In the genomic region with DNA sequence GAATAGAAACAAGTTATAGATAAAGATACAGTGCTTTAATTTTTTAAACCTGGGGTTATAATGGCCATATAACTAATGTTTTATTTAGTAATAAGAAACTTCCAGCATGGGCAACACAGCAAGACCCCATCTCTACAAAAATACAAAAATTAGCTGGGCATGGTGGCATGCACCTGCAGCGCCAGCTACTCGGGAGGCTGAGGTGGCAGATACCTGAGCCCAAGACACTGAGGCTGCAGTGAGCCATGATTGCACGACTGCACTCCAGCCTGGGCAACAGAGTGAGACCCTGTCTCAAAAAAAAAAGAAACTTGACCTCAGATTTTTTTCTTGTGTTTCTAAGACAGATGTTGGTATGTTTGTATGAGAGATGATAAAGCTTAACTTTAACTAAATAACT, we compare ENCODE assay signal across 37 cellular contexts. TPM values are rescaled to one million over a fixed set of nuclear protein-coding genes. Genes with fewer than 3 reads are reported as not detected.
"Had no signal": no experiment of that assay in that cellular context is flagged by ENCODE, and none has a peak within 500 bp of the region (broad histone marks: within the 10 kb centered on the region; RNA-seq: fewer than 3 reads in every experiment).

No MANE protein-coding gene starts in this region.

- H3K4me3 ChIP-seq: adrenal gland, cardiac muscle cell, colonic mucosa had no signal

- DNase-seq: activated B cell treated with CpG ODN at 0.5 μM for 24 hours; activated CD4-positive, alpha-beta memory T cell treated with anti-CD3 and anti-CD28 coated beads for 36 hours; activated CD4-positive, alpha-beta T cell treated with anti-CD3 and anti-CD28 coated beads for 4 hours; activated CD4-positive, alpha-beta T cell treated with anti-CD3 and anti-CD28 coated beads, Interleukin-2, amount 10 ng/mL, durations not matched to agents 24 days and 14 days; activated CD4-positive, alpha-beta T cell treated with anti-CD3 and anti-CD28 coated beads, Interleukin-2, amount 50 U/mL, for 1 hour; activated CD4-positive, alpha-beta T cell treated with anti-CD3 and anti-CD28 coated beads, Interleukin-2, amount 50 U/mL, for 4 hours; activated CD4-positive, CD25-positive, alpha-beta regulatory T cell treated with anti-CD3 and anti-CD28 coated beads, Interleukin-2, amount 50 U/mL, for 72 hours; activated CD8-positive, alpha-beta memory T cell treated with anti-CD3 and anti-CD28 coated beads, Interleukin-2, amount 50 U/mL, for 4 hours; activated CD8-positive, alpha-beta T cell treated with anti-CD3 and anti-CD28 coated beads for 36 hours; activated effector memory CD4-positive, alpha-beta T cell treated with anti-CD3 and anti-CD28 coated beads, Interleukin-2, amount 50 U/mL, for 16 hours; activated gamma-delta T cell treated with Interleukin-2 at 50 U/mL for 16 hours; activated naive CD4-positive, alpha-beta T cell; activated naive CD4-positive, alpha-beta T cell treated with anti-CD3 and anti-CD28 coated beads for 36 hours; activated naive CD4-positive, alpha-beta T cell treated with anti-CD3 and anti-CD28 coated beads, Interleukin-2, amount 50 U/mL, for 16 hours; activated naive CD8-positive, alpha-beta T cell treated with anti-CD3 and anti-CD28 coated beads for 36 hours; activated T-cell treated with anti-CD3 and anti-CD28 coated beads for 4 hours; activated T-cell treated with anti-CD3 and anti-CD28 coated beads, Interleukin-2, amount 50 U/mL, for 4 hours; activated T-cell treated with anti-CD3 and anti-CD28 coated beads, Interleukin-2, amount 50 U/mL, for 72 hours; adrenal gland; amniotic stem cell; aorta; caudate nucleus; cerebellar nuclear complex; colonic mucosa; T-cell; T-helper 2 cell; T-helper 9 cell; WERI-Rb-1 had no signal

- H3K36me3 Mint-ChIP-seq: activated naive CD4-positive, alpha-beta T cell treated with anti-CD3 and anti-CD28 coated beads, Interleukin-2, amount 50 U/mL, for 72 hours had no signal

- H3K27me3 Mint-ChIP-seq: activated B cell treated with CpG ODN at 0.5 μM for 24 hours; activated CD4-positive, alpha-beta memory T cell treated with anti-CD3 and anti-CD28 coated beads for 36 hours; activated CD4-positive, alpha-beta T cell treated with anti-CD3 and anti-CD28 coated beads, Interleukin-2, amount 10 ng/mL, durations not matched to agents 24 days and 14 days; activated CD8-positive, alpha-beta T cell treated with anti-CD3 and anti-CD28 coated beads for 36 hours; activated naive CD8-positive, alpha-beta T cell treated with anti-CD3 and anti-CD28 coated beads for 36 hours; activated T-helper 17 cell treated with anti-CD3 and anti-CD28 coated beads, Interleukin-2, amount 50 U/mL, for 72 hours; brain; central memory CD8-positive, alpha-beta T cell; T-cell had no signal

- H3K9me3 ChIP-seq: adrenal gland, colonic mucosa had no signal

- H3K4me3 Mint-ChIP-seq: activated B cell treated with CpG ODN at 0.5 μM for 24 hours; activated CD4-positive, alpha-beta memory T cell treated with anti-CD3 and anti-CD28 coated beads for 36 hours; activated CD4-positive, alpha-beta T cell treated with anti-CD3 and anti-CD28 coated beads, Interleukin-2, amount 10 ng/mL, durations not matched to agents 24 days and 14 days; activated CD8-positive, alpha-beta T cell treated with anti-CD3 and anti-CD28 coated beads for 36 hours; activated naive CD4-positive, alpha-beta T cell treated with anti-CD3 and anti-CD28 coated beads for 36 hours; activated naive CD8-positive, alpha-beta T cell treated with anti-CD3 and anti-CD28 coated beads for 36 hours; activated T-cell treated with anti-CD3 and anti-CD28 coated beads, Interleukin-2, amount 50 U/mL, for 4 hours; activated T-cell treated with anti-CD3 and anti-CD28 coated beads, Interleukin-2, amount 50 U/mL, for 72 hours; activated T-helper 1 cell treated with anti-CD3 and anti-CD28 coated beads, Interleukin-12 subunit alpha, Interleukin-12 subunit beta, Interleukin-2, Interleukin-4 antibody, amounts not matched to agents 30 ng/mL and 10 ng/mL and 1 ng/mL, durations not matched to agents 14 hours and 24 hours and 36 hours; activated T-helper 17 cell treated with anti-CD3 and anti-CD28 coated beads, Interleukin-2, amount 50 U/mL, for 72 hours; brain; central memory CD8-positive, alpha-beta T cell; T-cell; T-helper 2 cell treated with Interferon-gamma antibody and Interleukin-4, amounts not matched to agents 5 μg/mL and 100 μg/mL, for 36 hours had no signal

- H3K4me1 ChIP-seq: adrenal gland, colonic mucosa had no signal

- H3K27ac Mint-ChIP-seq: activated B cell treated with CpG ODN at 0.5 μM for 24 hours; activated CD4-positive, alpha-beta memory T cell treated with anti-CD3 and anti-CD28 coated beads for 36 hours; activated CD4-positive, alpha-beta T cell treated with anti-CD3 and anti-CD28 coated beads, Interleukin-2, amount 10 ng/mL, durations not matched to agents 24 days and 14 days; activated CD8-positive, alpha-beta T cell treated with anti-CD3 and anti-CD28 coated beads for 36 hours; activated naive CD4-positive, alpha-beta T cell treated with anti-CD3 and anti-CD28 coated beads for 36 hours; activated naive CD4-positive, alpha-beta T cell treated with anti-CD3 and anti-CD28 coated beads, Interleukin-2, amount 50 U/mL, for 72 hours; activated naive CD8-positive, alpha-beta T cell treated with anti-CD3 and anti-CD28 coated beads for 36 hours; activated T-cell treated with anti-CD3 and anti-CD28 coated beads, Interleukin-2, amount 50 U/mL, for 72 hours; activated T-helper 1 cell treated with anti-CD3 and anti-CD28 coated beads, Interleukin-12 subunit alpha, Interleukin-12 subunit beta, Interleukin-2, Interleukin-4 antibody, amounts not matched to agents 30 ng/mL and 10 ng/mL and 1 ng/mL, durations not matched to agents 14 hours and 24 hours and 36 hours; activated T-helper 17 cell treated with anti-CD3 and anti-CD28 coated beads, Interleukin-2, amount 50 U/mL, for 72 hours; brain; T-cell; T-helper 2 cell treated with Interferon-gamma antibody and Interleukin-4, amounts not matched to agents 5 μg/mL and 100 μg/mL, for 36 hours had no signal

- H3K27me3 ChIP-seq: adrenal gland, cardiac muscle cell, colonic mucosa had no signal

- ATAC-seq: activated CD8-positive, alpha-beta T cell treated with anti-CD3 and anti-CD28 coated beads for 36 hours; activated naive CD4-positive, alpha-beta T cell treated with anti-CD3 and anti-CD28 coated beads, Interleukin-2, amount 50 U/mL, for 72 hours; activated T-cell treated with anti-CD3 and anti-CD28 coated beads, Interleukin-2, amount 50 U/mL, for 4 hours; activated T-cell treated with anti-CD3 and anti-CD28 coated beads, Interleukin-2, amount 50 U/mL, for 72 hours; activated T-helper 17 cell treated with anti-CD3 and anti-CD28 coated beads, Interleukin-2, amount 50 U/mL, for 72 hours; T-cell had no signal

- H3K9me3 Mint-ChIP-seq: activated B cell treated with CpG ODN at 0.5 μM for 24 hours; activated CD4-positive, alpha-beta memory T cell treated with anti-CD3 and anti-CD28 coated beads for 36 hours; activated CD4-positive, alpha-beta T cell treated with anti-CD3 and anti-CD28 coated beads, Interleukin-2, amount 10 ng/mL, durations not matched to agents 24 days and 14 days; activated CD8-positive, alpha-beta T cell treated with anti-CD3 and anti-CD28 coated beads for 36 hours; activated naive CD4-positive, alpha-beta T cell treated with anti-CD3 and anti-CD28 coated beads for 36 hours; activated naive CD4-positive, alpha-beta T cell treated with anti-CD3 and anti-CD28 coated beads, Interleukin-2, amount 50 U/mL, for 72 hours; activated naive CD8-positive, alpha-beta T cell treated with anti-CD3 and anti-CD28 coated beads for 36 hours; activated T-cell treated with anti-CD3 and anti-CD28 coated beads, Interleukin-2, amount 50 U/mL, for 4 hours; activated T-cell treated with anti-CD3 and anti-CD28 coated beads, Interleukin-2, amount 50 U/mL, for 72 hours; activated T-helper 1 cell treated with anti-CD3 and anti-CD28 coated beads, Interleukin-12 subunit alpha, Interleukin-12 subunit beta, Interleukin-2, Interleukin-4 antibody, amounts not matched to agents 30 ng/mL and 10 ng/mL and 1 ng/mL, durations not matched to agents 14 hours and 24 hours and 36 hours; activated T-helper 17 cell treated with anti-CD3 and anti-CD28 coated beads, Interleukin-2, amount 50 U/mL, for 72 hours; brain; central memory CD8-positive, alpha-beta T cell; T-cell; T-helper 2 cell treated with Interferon-gamma antibody and Interleukin-4, amounts not matched to agents 5 μg/mL and 100 μg/mL, for 36 hours had no signal

- H3K4me1 Mint-ChIP-seq: activated B cell treated with CpG ODN at 0.5 μM for 24 hours; activated CD4-positive, alpha-beta T cell treated with anti-CD3 and anti-CD28 coated beads, Interleukin-2, amount 10 ng/mL, durations not matched to agents 24 days and 14 days; activated naive CD8-positive, alpha-beta T cell treated with anti-CD3 and anti-CD28 coated beads for 36 hours; activated T-helper 17 cell treated with anti-CD3 and anti-CD28 coated beads, Interleukin-2, amount 50 U/mL, for 72 hours; brain; central memory CD8-positive, alpha-beta T cell; T-cell had no signal

- FAIRE-seq: bronchial epithelial cell, TTC549 had no signal

- H3K27ac ChIP-seq: adrenal gland, cardiac muscle cell, colonic mucosa, WERI-Rb-1 had no signal

RNA-seq across cellular contexts. Expression of a gene that starts 45.8 kb away (rescaled TPM):
- total RNA-seq: cardiac muscle cell had no signal
- polyA plus RNA-seq: cardiac muscle cell had no signal
